8 cellular contexts compared by ENCODE assay signal in the genomic region with DNA sequence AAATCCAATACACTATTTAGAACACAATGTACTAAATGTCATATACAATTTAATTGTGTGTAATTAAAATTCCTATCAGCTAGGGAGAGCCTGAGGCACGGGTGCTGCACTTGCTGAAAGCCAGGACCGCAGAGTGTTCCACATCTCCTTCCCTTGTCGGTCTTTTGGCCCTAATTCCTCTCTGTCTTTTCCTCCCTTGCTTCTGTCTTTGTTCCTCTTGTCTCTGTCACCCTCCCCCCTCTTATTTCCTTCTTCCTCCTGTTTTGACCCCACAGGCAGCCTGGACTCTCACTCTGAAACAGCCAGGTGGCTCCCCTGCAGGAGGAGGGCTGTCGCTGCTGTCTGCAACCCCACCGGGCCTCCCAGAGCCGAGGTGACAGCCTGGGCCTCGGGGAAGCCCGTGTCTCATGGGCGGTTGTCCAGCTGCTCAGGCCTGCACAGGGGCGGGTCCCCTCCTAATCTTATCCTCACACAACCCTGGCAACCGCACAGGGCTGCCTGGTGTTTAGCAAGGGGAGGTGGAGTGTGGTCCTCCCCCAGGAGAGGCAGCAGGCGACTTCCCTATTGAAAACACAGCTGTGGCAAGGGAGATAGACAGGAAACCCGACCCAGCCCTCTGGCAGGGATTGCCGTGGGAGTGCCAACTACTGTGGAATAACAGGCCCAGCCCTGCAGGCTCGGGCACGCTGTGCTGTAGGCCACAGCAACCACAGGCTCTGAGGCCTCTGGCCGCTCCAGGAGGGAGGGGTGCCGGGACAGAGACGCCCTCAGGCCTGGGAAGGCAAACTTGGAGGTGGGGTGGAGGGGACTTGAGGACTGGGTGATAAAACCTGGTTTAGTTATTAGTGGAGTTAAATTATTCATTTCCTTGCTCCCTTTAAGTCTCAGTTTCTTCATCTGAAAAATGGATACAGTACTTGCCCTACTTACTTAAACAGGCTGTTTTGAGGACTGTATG.
DNase-seq lines count a peak whose midpoint lies in the region; ATAC-seq and TF ChIP-seq lines count a peak whose summit lies in the region.

No MANE protein-coding gene starts in this region.

- H3K9ac ChIP-seq in GM23248: peak overlapping the region; percentile 61
- peak overlapping the region; percentile 48 for H3K9ac ChIP-seq in IMR-90 (ENCODE audit: low read depth, low read length)

- H4K8ac ChIP-seq in IMR-90 (ENCODE audit: low read depth in 2 of 2, low read length in 2 of 2): peak overlapping the region; percentile 85 to 91

- H3K4me2 ChIP-seq in GM23248 (ENCODE audit: unreplicated experiment) (peak overlapping the region; percentile 57), IMR-90 (ENCODE audit: low read depth, low read length) (peak overlapping the region; percentile 60), OCI-LY7 (ENCODE audit: low read length) (peak overlapping the region; percentile 59)

- H3K9me2 ChIP-seq in GM23248 (ENCODE audit: insufficient read depth): no peaks in the 10 kb centered on the region
- no peaks in the 10 kb centered on the region for H3K9me2 ChIP-seq in OCI-LY7 (ENCODE audit: insufficient read depth, low read length)

- H3K27me3 ChIP-seq in GM23248 (replicated peaks; ENCODE audit: insufficient read depth) (no peaks in the 10 kb centered on the region), IMR-90 (ENCODE audit: control insufficient read depth, insufficient read depth, low read length) (no peaks in the 10 kb centered on the region), breast epithelium (no peaks in the 10 kb centered on the region)

- POLR2A ChIA-PET in IMR-90 (lab: Charles Lee; ENCODE audit: unreplicated experiment): no interaction called here
- POLR2A ChIA-PET in OCI-LY7 (lab: Charles Lee): interaction anchor here (0.6 to 0.7 kb wide), 3 partner anchors 32 to 146 kb away, joined by 3 to 5 read pairs (median 4); no protein-coding TSS in a partner anchor

- H2AFZ ChIP-seq in GM23248 (peak overlapping the region; percentile 82), IMR-90 (replicated peaks; ENCODE audit: low read length, poor library complexity) (peak overlapping the region; percentile 91), OCI-LY7 (ENCODE audit: low read length) (peak overlapping the region; percentile 81)

- peak overlapping the region; percentile 84 for H2BK120ac ChIP-seq in IMR-90 (ENCODE audit: low read depth, low read length)

- no peaks in the 10 kb centered on the region for H3K9me3 ChIP-seq in GM23248 (ENCODE audit: low read depth)
- H3K9me3 ChIP-seq in IMR-90 (ENCODE audit: control insufficient read depth, insufficient read depth, low read length): no peaks in the 10 kb centered on the region
- no peaks in the 10 kb centered on the region for H3K9me3 ChIP-seq in OCI-LY7 (ENCODE audit: low read length)
- H3K9me3 ChIP-seq in breast epithelium: no peaks in the 10 kb centered on the region

- H2BK15ac ChIP-seq in IMR-90 (ENCODE audit: low read depth, low read length): peak overlapping the region; percentile 96; the same call in 2 of the 3 replicates

- peak overlapping the region; percentile 74 for H2AK5ac ChIP-seq in IMR-90 (ENCODE audit: low read depth, low read length)

- H3K18ac ChIP-seq in IMR-90 (ENCODE audit: low read depth, low read length): peak overlapping the region; percentile 86

- H2BK20ac ChIP-seq in IMR-90 (ENCODE audit: low read depth, low read length): peak overlapping the region; percentile 93

- H3F3A ChIP-seq in GM23248 (ENCODE audit: insufficient read depth): peaks cover 60% of the 10 kb centered on the region

- peak overlapping the region; percentile 84 for H3K4ac ChIP-seq in IMR-90 (ENCODE audit: low read depth, low read length)

- H3K4me1 ChIP-seq in GM23248 (ENCODE audit: insufficient read depth) (peaks cover 63% of the 10 kb centered on the region), IMR-90 (ENCODE audit: control insufficient read depth, insufficient read depth, low read length) (peaks cover 29% of the 10 kb centered on the region), OCI-LY7 (ENCODE audit: insufficient read depth, low read length, poor library complexity, severe bottlenecking) (peaks cover 34% of the 10 kb centered on the region), breast epithelium (peaks cover 0 to 34% of the 10 kb centered on the region in 2 donors)

- intact Hi-C loops in IMR-90 (cut with micrococcal nuclease): loop anchor here (2.0 kb wide), 1 partner anchor 47 kb away; no protein-coding TSS in a partner anchor
- intact Hi-C loops in OCI-LY7 (cut with micrococcal nuclease; ENCODE audit: unreplicated experiment): no loop called here
- intact Hi-C loops in breast epithelium (cut with DNase I; ENCODE audit: low total_unique reads): no loop called here

- H2AK9ac ChIP-seq in IMR-90 (replicated peaks; ENCODE audit: low read depth, low read length, poor library complexity): peak overlapping the region; percentile 85

- BruUV-seq in IMR-90 (replicated peaks; lab: Mats Ljungman, UMichigan): no TSS peak
- no TSS peak for BruUV-seq in OCI-LY7 (replicated peaks; lab: Mats Ljungman, UMichigan)

- peak overlapping the region; percentile 89 for H3K14ac ChIP-seq in IMR-90 (replicated peaks; ENCODE audit: low read depth, low read length)

- TF ChIP-seq CTCF in IMR-90 (conservative IDR thresholded peaks at IDR 0.05; ENCODE audit: low read depth, low read length) (no peak), OCI-LY7 (conservative IDR thresholded peaks at IDR 0.05; ENCODE audit: low read length) (peak; percentile 61), breast epithelium (IDR thresholded peaks at IDR 0.05) (peak in 1 of 3 donors; percentile 8)

- ATAC-seq in IMR-90 (ENCODE audit: low read depth): peak; percentile 74

- peak overlapping the region; percentile 82; the same call in 1 of the 2 replicates for H3K23ac ChIP-seq in IMR-90 (ENCODE audit: low read depth, low read length)

- no peaks in the 10 kb centered on the region for H3K36me3 ChIP-seq in GM23248 (ENCODE audit: low read depth)
- no peaks in the 10 kb centered on the region for H3K36me3 ChIP-seq in IMR-90 (ENCODE audit: control insufficient read depth, insufficient read depth, low read length)
- no peaks in the 10 kb centered on the region for H3K36me3 ChIP-seq in OCI-LY7 (ENCODE audit: insufficient read depth, low read length)
- no peaks in the 10 kb centered on the region for H3K36me3 ChIP-seq in breast epithelium

- peak; percentile 29 to 49 for DNase-seq in activated T-cell treated with anti-CD3 and anti-CD28 coated beads, Interleukin-2, amount 50 U/mL, for 48 hours
- DNase-seq in activated T-cell treated with anti-CD3 and anti-CD28 coated beads for 4 hours (no peak), GM23248 (peak; percentile 90), IMR-90 (peak; percentile 80), OCI-LY7 (ENCODE audit: low spot score) (peak; percentile 77), breast epithelium (ENCODE audit: low spot score in 2 of 2) (peak; percentile 76 to 82), iPS-NIHi7 (ENCODE audit: extremely low spot score) (peak; percentile 83), skeletal muscle cell (ENCODE audit: low read depth) (peak; percentile 63)

- in situ Hi-C loops in GM23248 (cut with MboI) (no loop called here), IMR-90 (cut with MboI; ENCODE audit: low sequenced_read_pairs) (no loop called here)

- WGBS in GM23248 (ENCODE audit: low coverage in 1 of 2, low lambda C conversion rate in 2 of 2, missing lambda C conversion rate in 2 of 2), 2 experiments: 5 to 6% methylated on average over 19 of the region's 19 CpGs
- 32% methylated on average over 3 of the region's 19 CpGs; no CpG with 5 or more reads in 1 of the 2 experiments for WGBS in IMR-90 (ENCODE audit: extremely low coverage in 2 of 2, insufficient read length in 1 of 2), 2 experiments

- H3K4me3 ChIP-seq in GM23248 (no peak overlapping the region), IMR-90 (ENCODE audit: insufficient read depth, low read depth, low read length) (no peak overlapping the region), OCI-LY7 (ENCODE audit: low read depth, low read length, poor library complexity, severe bottlenecking) (peak overlapping the region; percentile 27), breast epithelium (peak overlapping the region in 2 of 3 donors; percentile 8 to 23), skeletal muscle cell (ENCODE audit: low read depth, low read length) (no peak overlapping the region)

- CTCF ChIA-PET in IMR-90 (lab: Yijun Ruan, JAX): interaction anchor here (0.6 to 1.0 kb wide), 4 partner anchors 10 to 387 kb away, joined by 3 to 4 read pairs (median 3); no protein-coding TSS in a partner anchor
- CTCF ChIA-PET in OCI-LY7 (lab: Charles Lee; ENCODE audit: unreplicated experiment): interaction anchor here (0.6 kb wide), 1 partner anchor 22 kb away, joined by 4 read pairs; no protein-coding TSS in a partner anchor

- H4K20me1 ChIP-seq in GM23248 (ENCODE audit: insufficient read depth) (no peaks in the 10 kb centered on the region), IMR-90 (ENCODE audit: insufficient read depth, low read length) (no peaks in the 10 kb centered on the region), OCI-LY7 (ENCODE audit: insufficient read depth, low read length) (no peaks in the 10 kb centered on the region)

- no peak for TF ChIP-seq RAD21 in IMR-90 (IDR thresholded peaks at IDR 0.05; ENCODE audit: low read length)

- H3K27ac ChIP-seq in GM23248 (peak overlapping the region; percentile 67), IMR-90 (ENCODE audit: insufficient read depth, low read length) (peak overlapping the region; percentile 96), OCI-LY7 (ENCODE audit: low read depth, low read length, poor library complexity, severe bottlenecking) (peak overlapping the region; percentile 46), breast epithelium (peak overlapping the region; percentile 83 to 92)

- H2BK5ac ChIP-seq in IMR-90 (ENCODE audit: low read depth, low read length, poor library complexity, severe bottlenecking): peak overlapping the region; percentile 71

- H3K56ac ChIP-seq in IMR-90 (ENCODE audit: extremely low read depth, insufficient read depth, low read length): peak overlapping the region; percentile 38; the same call in 1 of the 2 replicates

- H3K79me1 ChIP-seq in IMR-90 (ENCODE audit: low read depth in 1 of 2, low read length in 2 of 2): no peaks in the 10 kb centered on the region

- peaks cover 14% of the 10 kb centered on the region; the same call in 1 of the 2 replicates for H3K9me1 ChIP-seq in IMR-90 (ENCODE audit: insufficient read depth, low read length)

- H4K5ac ChIP-seq in IMR-90 (ENCODE audit: low read depth, low read length): peak overlapping the region; percentile 80

- TF ChIP-seq POLR2A in IMR-90 (IDR thresholded peaks at IDR 0.05; ENCODE audit: low read depth, low read length) (no peak), breast epithelium (IDR thresholded peaks at IDR 0.05) (no peak)

- H3K79me2 ChIP-seq in GM23248 (ENCODE audit: insufficient read depth) (no peaks in the 10 kb centered on the region), OCI-LY7 (ENCODE audit: insufficient read depth, low read depth, low read length) (no peaks in the 10 kb centered on the region)

- dilution Hi-C loops in IMR-90 (cut with HindIII; ENCODE audit: low sequenced_read_pairs, unreplicated experiment): no loop called here

- peak overlapping the region; percentile 86 for H4K91ac ChIP-seq in IMR-90 (ENCODE audit: insufficient read depth, low read depth, low read length)

TF ChIP-seq in IMR-90, 13 proteins besides CTCF, POLR2A, EP300 and RAD21 (continues in another document):
- TF ChIP-seq CHD1 (IDR thresholded peaks at IDR 0.05; ENCODE audit: low read depth, low read length): no peak
- 0 out of 2 replicates have a peak, but pooled peaks have one; percentile 9 for TF ChIP-seq MAZ (IDR thresholded peaks at IDR 0.05; ENCODE audit: borderline replicate concordance, low read depth, low read length)

Comparison
In these comparisons a context has a peak if more than half of its experiments do, and no peak if none do; other contexts are left out.
1. H3K27ac ChIP-seq: peak in every context shown above with its lines; median percentile 96 in IMR-90; 88 in breast epithelium; 67 in GM23248; 46 in OCI-LY7.
2. H3K4me3 ChIP-seq: peak in OCI-LY7 (single experiment) and breast epithelium (2 of 3); none in GM23248 (single experiment), IMR-90 (single experiment) and skeletal muscle cell (single experiment).
3. Peak in every context shown above with its lines, with median percentiles within 50 percentile points of each other: H2AFZ ChIP-seq and H3K4me2 ChIP-seq.